ENCODE assay signal across 19 cellular contexts in the genomic region with DNA sequence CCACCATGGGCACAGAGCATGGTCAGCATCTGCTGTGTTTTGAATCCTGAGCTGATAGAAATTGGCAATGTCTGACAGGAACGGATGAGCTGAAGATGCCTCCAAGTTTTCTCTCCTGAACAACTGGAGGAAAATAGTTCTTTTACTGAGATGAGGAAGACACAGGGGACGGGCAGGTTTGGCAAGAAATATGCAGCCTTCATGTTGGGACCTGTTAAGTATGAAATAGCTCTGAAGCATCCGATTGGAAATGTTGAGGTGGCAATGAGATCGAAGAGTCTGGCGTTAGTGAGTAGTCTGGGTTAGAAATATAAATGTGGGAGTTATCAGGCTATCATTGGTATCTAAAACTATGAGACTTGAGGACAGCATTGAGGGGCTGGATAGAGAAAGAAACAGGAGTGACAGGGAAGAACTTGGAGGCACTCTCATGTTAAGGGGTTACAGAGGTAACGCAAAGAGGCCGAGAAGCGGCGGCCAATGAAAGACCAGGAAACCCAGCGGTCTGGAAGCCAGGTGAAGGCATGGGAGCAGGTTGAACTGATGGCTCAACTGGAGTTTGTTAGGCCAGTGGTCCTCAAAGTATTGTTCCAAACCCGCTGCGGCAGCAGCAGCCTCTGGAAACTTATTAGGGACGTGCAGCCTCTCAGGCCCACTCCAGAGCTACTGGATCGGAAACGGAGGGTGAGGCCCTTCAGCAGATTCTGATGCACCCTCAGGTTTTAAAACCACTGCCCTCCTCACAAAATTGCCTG. TPM values are rescaled to one million over a fixed set of nuclear protein-coding genes. Genes with fewer than 3 reads are reported as not detected.
DNase-seq lines count a peak whose midpoint lies in the region; ATAC-seq, FAIRE-seq and TF ChIP-seq lines count a peak whose summit lies in the region.
"Had no signal": no experiment of that assay in that cellular context is flagged by ENCODE, and none has a peak within 500 bp of the region (broad histone marks: within the 10 kb centered on the region; RNA-seq: fewer than 3 reads in every experiment).

No MANE protein-coding gene starts in this region.

- peaks cover 0 to 37% (median 7%) of the 10 kb centered on the region in 7 donors for H3K27me3 ChIP-seq in heart right ventricle
- H3K27me3 ChIP-seq in keratinocyte (ENCODE audit: control insufficient read depth, extremely low read depth, insufficient read depth, low read length), result no peaks in the 10 kb centered on the region
- H3K27me3 ChIP-seq in rectal smooth muscle tissue (ENCODE audit: control insufficient read depth, insufficient read depth, low read length), result no peaks in the 10 kb centered on the region
- H3K27me3 ChIP-seq in vagina, result no peaks in the 10 kb centered on the region

- H4K20me1 ChIP-seq in keratinocyte (ENCODE audit: control insufficient read depth, extremely low read depth, insufficient read depth, low read length), result no peaks in the 10 kb centered on the region

- no peaks in the 10 kb centered on the region for H3K9me3 ChIP-seq in heart right ventricle
- H3K9me3 ChIP-seq in keratinocyte (ENCODE audit: control insufficient read depth, low read depth, low read length), result no peaks in the 10 kb centered on the region
- H3K9me3 ChIP-seq in vagina, result no peaks in the 10 kb centered on the region
- H3K9me3 ChIP-seq: A549 had no signal

- peaks cover 42% of the 10 kb centered on the region for H3K27me3 Mint-ChIP-seq in activated CD8-positive, alpha-beta T cell treated with anti-CD3 and anti-CD28 coated beads for 36 hours

- H3K9me1 ChIP-seq in keratinocyte (ENCODE audit: control insufficient read depth, extremely low read depth, insufficient read depth, low read length), result no peaks in the 10 kb centered on the region

- H3K4me2 ChIP-seq in keratinocyte (ENCODE audit: control insufficient read depth, extremely low read depth, insufficient read depth, low read depth, low read length), result peak overlapping the region; percentile 39

- no peak for DNase-seq in heart right ventricle
- no peak for DNase-seq in left ventricle myocardium superior
- no peak for DNase-seq in keratinocyte (ENCODE audit: low read depth, low spot score)
- DNase-seq in vagina (ENCODE audit: extremely low spot score in 2 of 2), result no peak
- DNase-seq in activated CD8-positive, alpha-beta T cell treated with anti-CD3 and anti-CD28 coated beads for 36 hours, result no peak
- no peak for DNase-seq in NCI-H1105 (lab: John Stamatoyannopoulos, UW)
- DNase-seq in nucleus accumbens (lab: John Stamatoyannopoulos, UW), result no peak
- DNase-seq: activated naive CD4-positive, alpha-beta T cell treated with Interleukin-2 at 50 U/mL for 16 hours; CD4-positive, alpha-beta T cell; GDM1; hippocampal formation; MV-4-11; NCI-H2171; stimulated activated CD4-positive, alpha-beta T cell treated with anti-CD3 and anti-CD28 coated beads, Interleukin-4, amount 100 ng/mL, for 1 hour had no signal

- H3K9ac ChIP-seq in keratinocyte (ENCODE audit: control insufficient read depth, extremely low read depth, insufficient read depth, low read length) (no peak overlapping the region), rectal smooth muscle tissue (ENCODE audit: low read length) (no peak overlapping the region)

- peaks cover 3% of the 10 kb centered on the region for H3K4me1 Mint-ChIP-seq in activated CD8-positive, alpha-beta T cell treated with anti-CD3 and anti-CD28 coated beads for 36 hours (ENCODE audit: low read depth)

- H3K4me3 Mint-ChIP-seq in activated CD8-positive, alpha-beta T cell treated with anti-CD3 and anti-CD28 coated beads for 36 hours, result no peak overlapping the region
- H3K4me3 Mint-ChIP-seq: CD4-positive, alpha-beta T cell had no signal

- peak; percentile 99 for FAIRE-seq in keratinocyte (lab: Jason Lieb, UNC)
- FAIRE-seq: A549, GM19239 had no signal

- POLR2A ChIA-PET in activated CD8-positive, alpha-beta T cell treated with anti-CD3 and anti-CD28 coated beads for 36 hours (lab: Charles Lee), result interaction anchor here (1.1 kb wide), 1 partner anchor 8 kb away, joined by 3 read pairs; no protein-coding TSS in a partner anchor

- H3K4me3 ChIP-seq in heart right ventricle (peak overlapping the region in 6 of 10 donors; percentile 54 to 68 (median 64)), keratinocyte (ENCODE audit: control insufficient read depth in 2 of 3, extremely low read depth in 1 of 3, insufficient read depth in 2 of 3, low read depth in 1 of 3, low read length in 3 of 3) (no peak overlapping the region), rectal smooth muscle tissue (ENCODE audit: low read length) (peak overlapping the region; percentile 79), vagina (peak overlapping the region; percentile 56 to 64)
- H3K4me3 ChIP-seq: A549 had no signal

- peaks cover 3% of the 10 kb centered on the region for H3K36me3 Mint-ChIP-seq in activated CD8-positive, alpha-beta T cell treated with anti-CD3 and anti-CD28 coated beads for 36 hours (ENCODE audit: low read depth)

- CTCF ChIA-PET in activated CD8-positive, alpha-beta T cell treated with anti-CD3 and anti-CD28 coated beads for 36 hours (lab: Charles Lee), result interaction anchor here (1.7 to 2.7 kb wide), 2 partner anchors 17 to 68 kb away, joined by 4 to 7 read pairs; no protein-coding TSS in a partner anchor

- peaks cover 4% of the 10 kb centered on the region for H3K9me3 Mint-ChIP-seq in activated CD8-positive, alpha-beta T cell treated with anti-CD3 and anti-CD28 coated beads for 36 hours

- no peak overlapping the region for H2AFZ ChIP-seq in keratinocyte (ENCODE audit: control insufficient read depth, low read length)

- H3K36me3 ChIP-seq in heart right ventricle (peaks cover 0 to under 1% (median 0%) of the 10 kb centered on the region in 9 donors), keratinocyte (ENCODE audit: control insufficient read depth in 2 of 2, extremely low read depth in 1 of 2, insufficient read depth in 2 of 2, low read length in 2 of 2) (no peaks in the 10 kb centered on the region), rectal smooth muscle tissue (ENCODE audit: control insufficient read depth, insufficient read depth, low read length) (no peaks in the 10 kb centered on the region), vagina (no peaks in the 10 kb centered on the region)
- H3K36me3 ChIP-seq: cardiac muscle cell had no signal

- intact Hi-C loops in heart right ventricle (cut with DNase I), result loop anchor here in 4 of 10 donors (1.0 to 10.0 kb wide), 8 partner anchors 28 to 70 kb away; no protein-coding TSS in a partner anchor
- intact Hi-C loops in left ventricle myocardium superior (cut with micrococcal nuclease), result no loop called here
- intact Hi-C loops in vagina (cut with DNase I), result loop anchor here (10.0 kb wide), 2 partner anchors 48 to 72 kb away; no protein-coding TSS in a partner anchor
- intact Hi-C loops in activated CD8-positive, alpha-beta T cell treated with anti-CD3 and anti-CD28 coated beads for 36 hours (cut with micrococcal nuclease), result no loop called here

- H3K27ac Mint-ChIP-seq in activated CD8-positive, alpha-beta T cell treated with anti-CD3 and anti-CD28 coated beads for 36 hours, result no peak overlapping the region
- H3K27ac Mint-ChIP-seq: CD4-positive, alpha-beta T cell had no signal

- TF ChIP-seq CTCF in heart right ventricle (IDR thresholded peaks at IDR 0.05) (no peak), keratinocyte (optimal IDR thresholded peaks at IDR 0.05 in 1 of 3, IDR thresholded peaks at IDR 0.05 in 1 of 3, conservative IDR thresholded peaks at IDR 0.05 in 1 of 3; ENCODE audit: extremely low read depth in 1 of 3, insufficient read depth in 2 of 3, low read length in 3 of 3) (no peak), vagina (IDR thresholded peaks at IDR 0.05) (no peak)
- no peak for TF ChIP-seq CTCF in activated CD8-positive, alpha-beta T cell treated with anti-CD3 and anti-CD28 coated beads for 36 hours (IDR thresholded peaks at IDR 0.05)

- no peak for ATAC-seq in heart right ventricle
- ATAC-seq in left ventricle myocardium superior, result no peak
- no peak for ATAC-seq in activated CD8-positive, alpha-beta T cell treated with anti-CD3 and anti-CD28 coated beads for 36 hours

- 92 to 93% methylated on average over 15 of the region's 15 CpGs for WGBS in heart right ventricle, 2 donors

- H3K79me2 ChIP-seq in keratinocyte (ENCODE audit: control insufficient read depth, insufficient read depth, low read length), result no peaks in the 10 kb centered on the region

- H3K27ac ChIP-seq in heart right ventricle (peak overlapping the region in 7 of 10 donors; percentile 59 to 82 (median 75)), keratinocyte (ENCODE audit: control insufficient read depth, insufficient read depth, low read length) (no peak overlapping the region), rectal smooth muscle tissue (ENCODE audit: low read depth, low read length) (peak overlapping the region; percentile 88), vagina (peak overlapping the region; percentile 84)
- H3K27ac ChIP-seq: A549, cardiac muscle cell, epithelial cell of prostate had no signal

- dilution Hi-C loops in keratinocyte (cut with MboI; ENCODE audit: extremely low pct_ligation_motif_present, low sequenced_read_pairs), result no loop called here

- TF ChIP-seq POLR2A in vagina (IDR thresholded peaks at IDR 0.05), result no peak

- H3K4me1 ChIP-seq in heart right ventricle, result peaks cover 5 to 48% (median 20%) of the 10 kb centered on the region in 9 donors
- H3K4me1 ChIP-seq in keratinocyte (ENCODE audit: control insufficient read depth, extremely low read depth, insufficient read depth, low read length), result peaks cover 51% of the 10 kb centered on the region
- H3K4me1 ChIP-seq in rectal smooth muscle tissue (ENCODE audit: control insufficient read depth, insufficient read depth, low read length), result peaks cover 36% of the 10 kb centered on the region
- peaks cover 50% of the 10 kb centered on the region for H3K4me1 ChIP-seq in vagina
- H3K4me1 ChIP-seq: A549 had no signal

RNA-seq across cellular contexts. Expression of gene MAMDC2, which starts 1.0 kb away (rescaled TPM):
- total RNA-seq in heart right ventricle, result 10 to 100 TPM in 3 of 10 donors, 1 to 10 TPM in 7; 2.3 to 11.8 (median 5.0) TPM
- polyA plus RNA-seq in heart right ventricle, result 1 to 10 TPM; 6.5 to 7.3 TPM
- 8.9 TPM for total RNA-seq in left ventricle myocardium superior
- polyA plus RNA-seq in keratinocyte, result 1.3 to 8.2 TPM (median 4.2 TPM) in 3 replicates
- polyA plus RNA-seq in keratinocyte (2011; ENCODE audit: low read depth), result 0.21 TPM
- 0.83 and 1.1 TPM in 2 replicates for polyA plus RNA-seq in keratinocyte (2011; cell fraction: cytosol; rRNA removed)
- 3.7 and 4.0 TPM in 2 replicates for polyA plus RNA-seq in keratinocyte (2011; cell fraction: nucleus; rRNA removed)
- polyA plus RNA-seq in keratinocyte (2012; ENCODE audit: low replicate concordance), result 0.31 and 6.7 TPM in 2 replicates
- 2.0 to 4.7 TPM (median 4.4 TPM) in 3 replicates for polyA minus RNA-seq in keratinocyte
- polyA minus RNA-seq in keratinocyte (2011; cell fraction: cytosol; rRNA and poly(A)+ RNA removed), result 1.5 TPM
- polyA minus RNA-seq in keratinocyte (2011; cell fraction: nucleus; rRNA and poly(A)+ RNA removed), result 3.3 and 4.8 TPM in 2 replicates
- 38.5 TPM for total RNA-seq in vagina
- total RNA-seq in activated CD8-positive, alpha-beta T cell treated with anti-CD3 and anti-CD28 coated beads for 36 hours, result not detected

Comparison
In these comparisons a context has a peak if more than half of its experiments do, and no peak if none do; other contexts are left out.
1. H3K4me3 ChIP-seq: peak in heart right ventricle (6 of 10), rectal smooth muscle tissue (single experiment) and vagina (2 of 2); none in keratinocyte (0 of 3).